In the genomic region with DNA sequence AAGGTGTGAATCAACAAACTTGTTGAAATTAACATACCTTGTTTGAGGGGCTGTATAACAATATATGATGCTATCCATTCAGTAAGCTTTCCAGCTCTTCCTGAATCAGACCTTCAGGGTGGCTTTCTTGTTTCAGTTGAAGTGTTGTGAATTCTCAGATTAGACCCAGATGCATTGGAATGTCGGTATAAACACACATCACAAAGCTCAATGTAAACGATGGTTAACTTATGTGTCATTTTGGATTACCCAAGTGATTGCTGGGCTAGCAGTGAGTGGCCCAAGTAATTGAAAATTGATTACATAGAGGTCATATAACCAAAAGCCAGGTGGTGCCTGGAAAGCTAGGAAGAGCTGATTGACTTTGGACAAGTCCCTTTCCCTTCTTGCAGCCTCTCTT, we compare ENCODE assay signal across 32 cellular contexts.
"Had no signal": no experiment of that assay in that cellular context is flagged by ENCODE, and none has a peak within 500 bp of the region (broad histone marks: within the 10 kb centered on the region; RNA-seq: fewer than 3 reads in every experiment).

No MANE protein-coding gene starts in this region.

- H3K4me1 Mint-ChIP-seq: activated CD4-positive, alpha-beta T cell treated with anti-CD3 and anti-CD28 coated beads, Interleukin-2, amount 10 ng/mL, durations not matched to agents 24 days and 14 days; naive B cell had no signal

- H3K27ac Mint-ChIP-seq: activated CD4-positive, alpha-beta memory T cell treated with anti-CD3 and anti-CD28 coated beads for 36 hours; activated CD4-positive, alpha-beta T cell treated with anti-CD3 and anti-CD28 coated beads, Interleukin-2, amount 10 ng/mL, durations not matched to agents 24 days and 14 days; naive B cell; nephron progenitor cell; stimulated activated naive CD8-positive, alpha-beta T cell treated with anti-CD3 and anti-CD28 coated beads, Interleukin-15, Interleukin-2, amounts not matched to agents 100 ng/mL and 50 ng/mL, for 24 hours; T-helper 2 cell treated with Interferon-gamma antibody and Interleukin-4, amounts not matched to agents 5 μg/mL and 100 μg/mL, for 36 hours; type B pancreatic cell had no signal

- H3K36me3 Mint-ChIP-seq: activated CD4-positive, alpha-beta memory T cell treated with anti-CD3 and anti-CD28 coated beads for 36 hours; naive B cell had no signal

- H3K27me3 ChIP-seq: brain microvascular endothelial cell, ovary, uterus had no signal

- H3K9me3 Mint-ChIP-seq: activated CD4-positive, alpha-beta memory T cell treated with anti-CD3 and anti-CD28 coated beads for 36 hours; activated CD4-positive, alpha-beta T cell treated with anti-CD3 and anti-CD28 coated beads, Interleukin-2, amount 10 ng/mL, durations not matched to agents 24 days and 14 days; stimulated activated naive CD8-positive, alpha-beta T cell treated with anti-CD3 and anti-CD28 coated beads, Interleukin-15, Interleukin-2, amounts not matched to agents 100 ng/mL and 50 ng/mL, for 24 hours; T-helper 2 cell treated with Interferon-gamma antibody and Interleukin-4, amounts not matched to agents 5 μg/mL and 100 μg/mL, for 36 hours; type B pancreatic cell had no signal

- H3K4me3 Mint-ChIP-seq: activated CD4-positive, alpha-beta memory T cell treated with anti-CD3 and anti-CD28 coated beads for 36 hours; activated CD4-positive, alpha-beta T cell treated with anti-CD3 and anti-CD28 coated beads, Interleukin-2, amount 10 ng/mL, durations not matched to agents 24 days and 14 days; mesothelial cell of epicardium; naive B cell; nephron progenitor cell; stimulated activated naive CD8-positive, alpha-beta T cell treated with anti-CD3 and anti-CD28 coated beads, Interleukin-15, Interleukin-2, amounts not matched to agents 100 ng/mL and 50 ng/mL, for 24 hours; T-helper 2 cell treated with Interferon-gamma antibody and Interleukin-4, amounts not matched to agents 5 μg/mL and 100 μg/mL, for 36 hours; type B pancreatic cell had no signal

- H3K27me3 Mint-ChIP-seq: activated CD4-positive, alpha-beta memory T cell treated with anti-CD3 and anti-CD28 coated beads for 36 hours; progenitor cell of endocrine pancreas; type B pancreatic cell had no signal

- H3K27ac ChIP-seq: brain microvascular endothelial cell, coronary artery, dorsolateral prefrontal cortex, heart left ventricle, ovary, right lobe of liver, thoracic aorta, uterus had no signal

- DNase-seq: activated CD4-positive, alpha-beta memory T cell treated with anti-CD3 and anti-CD28 coated beads for 36 hours; activated CD4-positive, alpha-beta T cell treated with anti-CD3 and anti-CD28 coated beads, Interleukin-2, amount 10 ng/mL, durations not matched to agents 24 days and 14 days; activated CD8-positive, alpha-beta memory T cell treated with anti-CD3 and anti-CD28 coated beads, Interleukin-2, amount 50 U/mL, for 4 hours; activated gamma-delta T cell treated with Interleukin-2 at 50 U/mL for 16 hours; activated naive CD4-positive, alpha-beta T cell treated with anti-CD3 and anti-CD28 coated beads, Interleukin-2, amount 50 U/mL, for 16 hours; activated T-cell treated with anti-CD3 and anti-CD28 coated beads, Interleukin-2, amount 50 U/mL, for 1 hour; amniotic stem cell; brain microvascular endothelial cell; dorsolateral prefrontal cortex; effector memory CD4-positive, alpha-beta T cell; erythroblast; foreskin fibroblast; heart left ventricle; hypothalamus; islet precursor cell; left cardiac atrium; left ventricle myocardium superior; naive B cell; nephron progenitor cell; ovary; right lobe of liver; stimulated activated CD4-positive, alpha-beta T cell treated with anti-CD3 and anti-CD28 coated beads, Interleukin-12 subunit alpha, Interleukin-12 subunit beta, amount 100 ng/mL, for 4 hours; stimulated activated CD4-positive, alpha-beta T cell treated with anti-CD3 and anti-CD28 coated beads, Interleukin-4, amount 100 ng/mL, for 1 hour; uterus had no signal

- H3K36me3 ChIP-seq: brain microvascular endothelial cell, heart left ventricle, ovary, right lobe of liver, thoracic aorta, uterus had no signal

- H3K4me3 ChIP-seq: coronary artery, dorsolateral prefrontal cortex, heart left ventricle, ovary, right lobe of liver, thoracic aorta, uterus had no signal

- ATAC-seq: activated CD4-positive, CD25-positive, alpha-beta regulatory T cell treated with anti-CD3 and anti-CD28 coated beads, Interleukin-2, amount 50 U/mL, for 24 hours; heart left ventricle; left cardiac atrium; left ventricle myocardium superior; right lobe of liver had no signal

- H3K9me3 ChIP-seq: heart left ventricle, ovary, right lobe of liver, thoracic aorta, uterus had no signal

- H3K4me1 ChIP-seq: right lobe of liver, uterus had no signal
